Comparison of ENCODE assay signal across 8 cellular contexts in the genomic region with DNA sequence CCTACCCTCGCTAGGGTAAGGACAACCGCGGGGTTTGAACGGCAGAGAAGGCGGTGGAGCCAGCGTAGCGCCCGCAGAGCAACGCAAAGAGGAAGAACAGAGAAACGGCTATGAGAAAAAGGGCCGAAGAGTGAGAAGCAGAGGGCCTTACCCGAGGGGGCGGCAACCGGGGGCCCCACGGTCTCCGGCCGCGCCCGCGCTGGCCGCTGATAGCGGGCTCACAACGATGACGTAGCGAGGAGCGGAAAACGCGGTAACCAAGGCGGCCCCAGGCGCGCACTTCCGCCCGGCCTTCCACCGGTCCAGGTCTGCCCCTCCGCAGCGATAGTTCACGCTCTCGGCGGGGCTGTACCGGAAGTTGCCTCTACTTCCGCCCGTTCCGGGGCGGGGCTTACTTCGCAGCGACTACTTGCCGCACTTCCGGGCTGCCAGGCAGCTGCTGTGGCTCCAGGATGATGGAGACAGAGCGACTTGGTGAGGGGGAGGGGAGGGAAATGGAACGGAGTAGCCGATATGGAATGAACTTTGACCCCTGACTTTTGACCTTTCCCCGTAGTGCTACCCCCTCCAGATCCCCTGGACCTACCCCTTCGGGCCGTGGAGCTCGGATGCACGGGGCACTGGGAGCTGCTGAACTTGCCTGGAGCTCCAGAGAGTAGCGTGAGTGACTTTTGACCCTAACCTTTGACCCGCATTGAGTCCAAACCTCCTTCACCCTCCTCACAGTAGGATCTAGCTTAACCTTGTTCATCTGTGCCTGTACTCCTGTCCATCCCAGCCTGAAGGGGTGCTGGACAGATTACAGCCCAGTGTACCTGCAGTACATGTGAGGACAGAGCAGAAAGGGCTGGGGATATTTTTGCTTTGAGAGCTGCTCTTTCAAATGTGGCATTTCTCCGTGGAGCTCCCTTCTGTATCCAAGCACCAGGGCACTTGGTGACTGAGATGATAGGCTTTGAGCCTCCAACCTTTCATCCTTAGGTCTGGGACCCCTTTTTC. TPM values are rescaled to one million over a fixed set of nuclear protein-coding genes. Genes with fewer than 3 reads are reported as not detected.
DNase-seq lines count a peak whose midpoint lies in the region; ATAC-seq and TF ChIP-seq lines count a peak whose summit lies in the region.

A gene with protein sequence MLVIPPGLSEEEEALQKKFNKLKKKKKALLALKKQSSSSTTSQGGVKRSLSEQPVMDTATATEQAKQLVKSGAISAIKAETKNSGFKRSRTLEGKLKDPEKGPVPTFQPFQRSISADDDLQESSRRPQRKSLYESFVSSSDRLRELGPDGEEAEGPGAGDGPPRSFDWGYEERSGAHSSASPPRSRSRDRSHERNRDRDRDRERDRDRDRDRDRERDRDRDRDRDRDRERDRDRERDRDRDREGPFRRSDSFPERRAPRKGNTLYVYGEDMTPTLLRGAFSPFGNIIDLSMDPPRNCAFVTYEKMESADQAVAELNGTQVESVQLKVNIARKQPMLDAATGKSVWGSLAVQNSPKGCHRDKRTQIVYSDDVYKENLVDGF (minus strand): TSS at position 231 of the 999 bp plus-strand sequence. CDS start 525 bp downstream, outside the sequence.
A gene (plus strand): TSS at position 435 of the 999 bp plus-strand sequence. CDS start 18 bp downstream, at position 453.

- no CpG with 5 or more reads among the region's 59 CpGs for whole genome bisulfite sequencing in trophoblast cell (ENCODE audit: extremely low coverage, insufficient coverage, insufficient read length)
- 0 to 1% methylated on average over 5 to 58 of the region's 59 CpGs for WGBS in transverse colon (ENCODE audit: low coverage in 1 of 2), 2 donors

- no peak within 1 kb of the TSS for H3K23ac ChIP-seq in trophoblast cell (ENCODE audit: low read length)

- H3K14ac ChIP-seq in trophoblast cell (ENCODE audit: low read length) = peak within 1 kb of the TSS; percentile 85

- peaks cover 7% of the 10 kb centered on the region for H3K79me1 ChIP-seq in trophoblast cell (ENCODE audit: low read length)

- peak within 1 kb of the TSS; percentile 51 for H2BK5ac ChIP-seq in trophoblast cell (ENCODE audit: low read depth, low read length, poor library complexity)

- peak within 1 kb of the TSS; percentile 89 for H4K91ac ChIP-seq in trophoblast cell (ENCODE audit: low read depth, low read length)

- intact Hi-C loops in transverse colon (cut with DNase I; ENCODE audit: low total_unique reads) = no loop called here

- in situ Hi-C loops in transverse colon (cut with MboI; ENCODE audit: low pct_ligation_motif_present in 1 of 4, low pct_unique_long_range_greater_than_20kb in 1 of 4, low sequenced_read_pairs in 3 of 4) = loop anchor here in 3 of 4 donors (10.0 to 25.0 kb wide), 3 partner anchors 54 to 284 kb away; a partner anchor contains a TSS

- H3K4me1 ChIP-seq in adipocyte (ENCODE audit: control insufficient read depth, insufficient read depth, low read length) (peaks cover 18% of the 10 kb centered on the region), cardiac muscle cell (ENCODE audit: low read depth) (peaks cover 11% of the 10 kb centered on the region), trophoblast cell (ENCODE audit: control insufficient read depth in 1 of 2, insufficient read depth in 2 of 2, low read length in 2 of 2) (peaks cover 8 to 11% of the 10 kb centered on the region in 2 experiments), transverse colon (peaks cover 11 to 23% (median 19%) of the 10 kb centered on the region in 4 donors)

- DNase-seq in NCI-H1436 (lab: John Stamatoyannopoulos, UW) = peak; percentile 97
- peak; percentile 97 for DNase-seq in T follicular helper cell (ENCODE audit: low read depth)
- peak; percentile 99 for DNase-seq in adipocyte (ENCODE audit: low read depth)
- peak; percentile 99 for DNase-seq in cardiac muscle cell (ENCODE audit: low read depth in 1 of 2, low spot score in 1 of 2)
- peak; percentile 99 for DNase-seq in trophoblast cell
- peak; percentile 99 for DNase-seq in transverse colon

- H2BK12ac ChIP-seq in trophoblast cell (ENCODE audit: low read length) = peak within 1 kb of the TSS; percentile 51

- TF ChIP-seq POLR2A in transverse colon (IDR thresholded peaks at IDR 0.05) = peak; percentile 80

- H3K27me3 ChIP-seq in adipocyte (replicated peaks; ENCODE audit: control insufficient read depth, insufficient read depth, low read length) (no peaks in the 10 kb centered on the region), cardiac muscle cell (no peaks in the 10 kb centered on the region), trophoblast cell (ENCODE audit: insufficient read depth, low read length) (no peaks in the 10 kb centered on the region), transverse colon (no peaks in the 10 kb centered on the region)

- peak within 1 kb of the TSS; percentile 82 for H3K4me2 ChIP-seq in trophoblast cell (ENCODE audit: low read length)

- peak within 1 kb of the TSS; percentile 95 for H4K8ac ChIP-seq in trophoblast cell (ENCODE audit: low read depth, low read length)

- peak within 1 kb of the TSS; percentile 91 for H4K12ac ChIP-seq in trophoblast cell (ENCODE audit: low read depth, low read length)

- peak within 1 kb of the TSS; percentile 99 for H3K9ac ChIP-seq in adipocyte (ENCODE audit: low read length)
- H3K9ac ChIP-seq in trophoblast cell (ENCODE audit: low read length) = peak within 1 kb of the TSS; percentile 94

- TF ChIP-seq CTCF in GM12875 (IDR thresholded peaks at IDR 0.05; ENCODE audit: borderline replicate concordance, insufficient read depth, low read depth, low read length) (no peak), cardiac muscle cell (IDR thresholded peaks at IDR 0.05; ENCODE audit: low read depth, low read length) (no peak), transverse colon (IDR thresholded peaks at IDR 0.05) (no peak)

- H3K79me2 ChIP-seq in trophoblast cell (ENCODE audit: control insufficient read depth, insufficient read depth, low read length, poor library complexity) = peaks cover 12% of the 10 kb centered on the region

- H3K36me3 ChIP-seq in adipocyte (ENCODE audit: control insufficient read depth, insufficient read depth, low read length, severe bottlenecking) (peaks cover 64% of the 10 kb centered on the region), cardiac muscle cell (peaks cover 16% of the 10 kb centered on the region), trophoblast cell (ENCODE audit: control insufficient read depth in 1 of 2, insufficient read depth in 2 of 2, low read length in 2 of 2) (peaks cover 52 to 56% of the 10 kb centered on the region in 2 experiments), transverse colon (peaks cover 0 to 30% (median 12%) of the 10 kb centered on the region in 4 donors)

- H3K9me3 ChIP-seq in adipocyte (ENCODE audit: control insufficient read depth, low read length) = no peaks in the 10 kb centered on the region
- no peaks in the 10 kb centered on the region for H3K9me3 ChIP-seq in cardiac muscle cell (ENCODE audit: low read depth)
- no peaks in the 10 kb centered on the region for H3K9me3 ChIP-seq in trophoblast cell (ENCODE audit: insufficient read depth, low read depth, low read length)
- H3K9me3 ChIP-seq in transverse colon = no peaks in the 10 kb centered on the region

- H2BK120ac ChIP-seq in trophoblast cell (ENCODE audit: insufficient read depth, low read length, poor library complexity) = peak within 1 kb of the TSS; percentile 48

- no peak for TF ChIP-seq EP300 in transverse colon (IDR thresholded peaks at IDR 0.05; ENCODE audit: low read depth)

- peak within 1 kb of the TSS; percentile 95 for H2AFZ ChIP-seq in trophoblast cell (ENCODE audit: insufficient read depth, low read length, poor library complexity)

- peak within 1 kb of the TSS; percentile 80 for H3K18ac ChIP-seq in trophoblast cell (ENCODE audit: low read length)

- ATAC-seq in HG02798 (IDR thresholded peaks at IDR 0.05; ENCODE audit: poor library complexity, unreplicated experiment) = peak; percentile 98

- H3K4me3 ChIP-seq in GM12875 (ENCODE audit: low read depth, low read length) = peak within 1 kb of the TSS; percentile 83
- H3K4me3 ChIP-seq in adipocyte (ENCODE audit: low read length) = peak within 1 kb of the TSS; percentile 99
- H3K4me3 ChIP-seq in cardiac muscle cell = peak within 1 kb of the TSS; percentile 67
- peak within 1 kb of the TSS; percentile 95 for H3K4me3 ChIP-seq in trophoblast cell (ENCODE audit: low read depth, low read length)
- peak within 1 kb of the TSS; percentile 62 to 94 (median 80) for H3K4me3 ChIP-seq in transverse colon

- H2AK5ac ChIP-seq in trophoblast cell (ENCODE audit: low read length) = peak within 1 kb of the TSS; percentile 97

- H3K27ac ChIP-seq in cardiac muscle cell (peak within 1 kb of the TSS; percentile 76), trophoblast cell (ENCODE audit: low read depth, low read length) (peak within 1 kb of the TSS; percentile 48), transverse colon (peak within 1 kb of the TSS; percentile 83 to 94 (median 86))

- peak within 1 kb of the TSS; percentile 93 for H3K4ac ChIP-seq in trophoblast cell (ENCODE audit: low read depth, low read length)

RNA-seq across cellular contexts. Expression of the first gene that starts in this region (rescaled TPM):
- 165 and 186 TPM in 2 replicates for total RNA-seq in cardiac muscle cell
- polyA plus RNA-seq in cardiac muscle cell = 146 and 201 TPM in 2 replicates
- 71.0 and 73.0 TPM in 2 replicates for polyA plus RNA-seq in trophoblast cell (2013)
- total RNA-seq in transverse colon = 100 to 1,000 TPM in 1 of 4 donors, 10 to 100 TPM in 3; 59.2 to 114 (median 88.0) TPM

RNA-seq across cellular contexts. Expression of the second gene that starts in this region (rescaled TPM):
- total RNA-seq in cardiac muscle cell (36.4 and 62.6 TPM in 2 replicates), transverse colon (100 to 1,000 TPM in 1 of 4 donors, 10 to 100 TPM in 3; 52.8 to 173 (median 71.3) TPM)
- 53.1 and 68.5 TPM in 2 replicates for polyA plus RNA-seq in cardiac muscle cell
- polyA plus RNA-seq in trophoblast cell (2013) = 31.8 and 32.6 TPM in 2 replicates

Comparison
In these comparisons a context has a peak if more than half of its experiments do, and no peak if none do; other contexts are left out.
1. Peak in every context shown above with its lines: DNase-seq, ATAC-seq, H3K4me3 ChIP-seq and H3K27ac ChIP-seq.